In the genomic region with DNA sequence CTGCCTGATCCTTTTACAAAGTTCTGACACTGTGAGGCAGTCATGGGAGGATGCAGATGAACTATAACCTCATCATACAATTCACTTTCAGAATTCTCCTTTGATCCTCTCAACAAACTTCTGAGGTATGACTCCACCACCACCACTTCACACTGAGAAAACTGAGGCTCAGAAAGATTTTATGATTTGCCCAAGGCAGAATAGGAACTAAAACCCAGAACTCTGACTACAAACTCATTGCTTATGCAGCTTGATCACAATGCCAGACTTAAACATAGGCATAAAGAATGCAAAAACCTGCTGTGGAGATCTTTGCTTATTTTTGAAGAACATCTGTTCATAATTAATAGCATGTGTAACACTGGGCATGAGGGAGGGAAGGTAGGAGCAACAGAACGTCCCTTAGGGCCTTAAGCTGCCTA, we compare ENCODE assay signal across 18 cellular contexts. TPM values are rescaled to one million over a fixed set of nuclear protein-coding genes. Genes with fewer than 3 reads are reported as not detected.
DNase-seq lines count a peak whose midpoint lies in the region; ATAC-seq and TF ChIP-seq lines count a peak whose summit lies in the region.
"Had no signal": no experiment of that assay in that cellular context is flagged by ENCODE, and none has a peak within 500 bp of the region (broad histone marks: within the 10 kb centered on the region; RNA-seq: fewer than 3 reads in every experiment).

No MANE protein-coding gene starts in this region.

- no peak for TF ChIP-seq CTCF in Calu3 (IDR thresholded peaks at IDR 0.05; ENCODE audit: unreplicated experiment)

- no peaks in the 10 kb centered on the region for H3K27me3 ChIP-seq in naive thymus-derived CD4-positive, alpha-beta T cell (ENCODE audit: control insufficient read depth in 2 of 2, insufficient read depth in 2 of 2, low read length in 2 of 2)
- H3K27me3 ChIP-seq: neutrophil, upper lobe of left lung had no signal

- POLR2A ChIA-PET in activated CD4-positive, alpha-beta T cell treated with anti-CD3 and anti-CD28 coated beads for 36 hours (lab: Charles Lee) = no interaction called here
- POLR2A ChIA-PET in naive thymus-derived CD4-positive, alpha-beta T cell (lab: Charles Lee) = interaction anchor here (1.3 kb wide), 1 partner anchor 22 kb away, joined by 3 read pairs; no protein-coding TSS in a partner anchor

- intact Hi-C loops in activated CD4-positive, alpha-beta T cell treated with anti-CD3 and anti-CD28 coated beads for 36 hours (cut with DNase I, micrococcal nuclease) = no loop called here
- intact Hi-C loops in naive thymus-derived CD4-positive, alpha-beta T cell (cut with micrococcal nuclease) = no loop called here
- intact Hi-C loops in Calu3 (cut with micrococcal nuclease; ENCODE audit: unreplicated experiment) = no loop called here

- H3K9me3 Mint-ChIP-seq in activated CD4-positive, alpha-beta T cell treated with anti-CD3 and anti-CD28 coated beads for 36 hours (ENCODE audit: low read depth) = no peaks in the 10 kb centered on the region
- no peaks in the 10 kb centered on the region for H3K9me3 Mint-ChIP-seq in activated naive CD4-positive, alpha-beta T cell treated with anti-CD3 and anti-CD28 coated beads, Interleukin-2, amount 50 U/mL, for 72 hours
- peaks cover 0 to 2% (median 0%) of the 10 kb centered on the region in 11 donors for H3K9me3 Mint-ChIP-seq in naive thymus-derived CD4-positive, alpha-beta T cell
- H3K9me3 Mint-ChIP-seq in Calu3 (ENCODE audit: low read depth, unreplicated experiment) = no peaks in the 10 kb centered on the region

- CTCF ChIA-PET in activated CD4-positive, alpha-beta T cell treated with anti-CD3 and anti-CD28 coated beads for 36 hours (lab: Charles Lee) = interaction anchor here (0.6 to 1.5 kb wide), 9 partner anchors 14 to 691 kb away, joined by 3 to 6 read pairs (median 4); no protein-coding TSS in a partner anchor
- CTCF ChIA-PET in naive thymus-derived CD4-positive, alpha-beta T cell (lab: Charles Lee) = no interaction called here
- CTCF ChIA-PET in Calu3 (lab: Charles Lee) = no interaction called here

- DNase-seq in activated CD4-positive, alpha-beta T cell treated with anti-CD3 and anti-CD28 coated beads for 36 hours = peak; percentile 22
- DNase-seq in activated CD4-positive, alpha-beta T cell treated with anti-CD3 and anti-CD28 coated beads, Interleukin-2, amount 50 U/mL, for 48 hours = no peak
- DNase-seq in activated naive CD4-positive, alpha-beta T cell treated with anti-CD3 and anti-CD28 coated beads, Interleukin-2, amount 50 U/mL, for 72 hours (ENCODE audit: low spot score in 2 of 2) = peak in 1 of 2 donors; percentile 8
- DNase-seq in naive thymus-derived CD4-positive, alpha-beta T cell = peak in 4 of 9 donors; percentile 2 to 25 (median 12)
- DNase-seq in SIG-M5 treated with dmso at 0.1 percent for 504 hours (lab: John Stamatoyannopoulos, UW; ENCODE audit: unreplicated experiment) = no peak
- no peak for DNase-seq in stimulated activated naive CD4-positive, alpha-beta T cell treated with Interleukin-2 at 50 U/mL for 16 hours (lab: John Stamatoyannopoulos, UW)
- DNase-seq in Calu3 = no peak
- DNase-seq: activated CD4-positive, alpha-beta T cell treated with anti-CD3 and anti-CD28 coated beads, Interleukin-2, amount 50 U/mL, for 4 hours; amygdala; effector CD4-positive, alpha-beta T cell; hypothalamus; Karpas-422; NCI-H2029 treated with DMSO at 0.1 percent for 48 hours; SW 1271; upper lobe of left lung had no signal

- no peaks in the 10 kb centered on the region for H3K27me3 Mint-ChIP-seq in activated CD4-positive, alpha-beta T cell treated with anti-CD3 and anti-CD28 coated beads for 36 hours
- no peaks in the 10 kb centered on the region for H3K27me3 Mint-ChIP-seq in naive thymus-derived CD4-positive, alpha-beta T cell
- no peaks in the 10 kb centered on the region for H3K27me3 Mint-ChIP-seq in Calu3 (ENCODE audit: unreplicated experiment)

- H3K4me1 Mint-ChIP-seq in activated CD4-positive, alpha-beta T cell treated with anti-CD3 and anti-CD28 coated beads for 36 hours = peaks cover 31% of the 10 kb centered on the region
- peaks cover 6 to 49% (median 22%) of the 10 kb centered on the region in 7 donors for H3K4me1 Mint-ChIP-seq in naive thymus-derived CD4-positive, alpha-beta T cell
- no peaks in the 10 kb centered on the region for H3K4me1 Mint-ChIP-seq in Calu3 (ENCODE audit: low read depth, unreplicated experiment)

- no peak overlapping the region for H3K4me3 ChIP-seq in naive thymus-derived CD4-positive, alpha-beta T cell (ENCODE audit: low read length)
- H3K4me3 ChIP-seq: A549, upper lobe of left lung had no signal

- no peak overlapping the region for H3K4me3 Mint-ChIP-seq in activated CD4-positive, alpha-beta T cell treated with anti-CD3 and anti-CD28 coated beads for 36 hours
- peak overlapping the region in 1 of 10 donors; percentile 27 for H3K4me3 Mint-ChIP-seq in naive thymus-derived CD4-positive, alpha-beta T cell
- H3K4me3 Mint-ChIP-seq in Calu3 (ENCODE audit: low read depth, unreplicated experiment) = no peak overlapping the region

- peak overlapping the region; percentile 72 for H3K27ac Mint-ChIP-seq in activated CD4-positive, alpha-beta T cell treated with anti-CD3 and anti-CD28 coated beads for 36 hours
- H3K27ac Mint-ChIP-seq in activated naive CD4-positive, alpha-beta T cell treated with anti-CD3 and anti-CD28 coated beads, Interleukin-2, amount 50 U/mL, for 72 hours = peak overlapping the region in 1 of 2 donors; percentile 40
- peak overlapping the region in 6 of 9 donors; percentile 1 to 87 (median 21) for H3K27ac Mint-ChIP-seq in naive thymus-derived CD4-positive, alpha-beta T cell
- H3K27ac Mint-ChIP-seq in Calu3 (ENCODE audit: unreplicated experiment) = no peak overlapping the region

- H3K9me3 ChIP-seq in naive thymus-derived CD4-positive, alpha-beta T cell (ENCODE audit: control insufficient read depth in 2 of 3, low read length in 3 of 3) = no peaks in the 10 kb centered on the region
- H3K9me3 ChIP-seq: A549, neutrophil, upper lobe of left lung had no signal

- H3K27ac ChIP-seq in naive thymus-derived CD4-positive, alpha-beta T cell (ENCODE audit: low read depth, low read length) = no peak overlapping the region
- H3K27ac ChIP-seq: A549, neutrophil, upper lobe of left lung had no signal

- peak; percentile 88 for ATAC-seq in activated CD4-positive, alpha-beta T cell treated with anti-CD3 and anti-CD28 coated beads for 36 hours
- ATAC-seq in GM18868 (IDR thresholded peaks at IDR 0.05; ENCODE audit: unreplicated experiment) = peak; percentile 53
- peak; percentile 80 to 84 for ATAC-seq in activated naive CD4-positive, alpha-beta T cell treated with anti-CD3 and anti-CD28 coated beads, Interleukin-2, amount 50 U/mL, for 72 hours
- ATAC-seq in naive thymus-derived CD4-positive, alpha-beta T cell = no peak
- ATAC-seq: A549 had no signal

- H3K36me3 ChIP-seq in naive thymus-derived CD4-positive, alpha-beta T cell (ENCODE audit: control insufficient read depth in 2 of 3, insufficient read depth in 3 of 3, low read length in 3 of 3) = no peaks in the 10 kb centered on the region
- H3K36me3 ChIP-seq: upper lobe of left lung had no signal

- no TSS peak for BruUV-seq in Calu3 (replicated peaks; lab: Mats Ljungman, UMichigan)

- H3K36me3 Mint-ChIP-seq in activated CD4-positive, alpha-beta T cell treated with anti-CD3 and anti-CD28 coated beads for 36 hours (ENCODE audit: low read depth) = peaks cover 6% of the 10 kb centered on the region
- H3K36me3 Mint-ChIP-seq in activated naive CD4-positive, alpha-beta T cell treated with anti-CD3 and anti-CD28 coated beads, Interleukin-2, amount 50 U/mL, for 72 hours = peaks cover 0 to under 1% of the 10 kb centered on the region in 2 donors
- H3K36me3 Mint-ChIP-seq in naive thymus-derived CD4-positive, alpha-beta T cell = peaks cover under 1 to 34% (median 30%) of the 10 kb centered on the region in 5 donors
- no peaks in the 10 kb centered on the region for H3K36me3 Mint-ChIP-seq in Calu3 (ENCODE audit: insufficient read depth, unreplicated experiment)

- H3K4me1 ChIP-seq in naive thymus-derived CD4-positive, alpha-beta T cell (ENCODE audit: control insufficient read depth in 2 of 2, insufficient read depth in 2 of 2, low read length in 2 of 2) = peaks cover 0 to 4% of the 10 kb centered on the region in 2 donors
- H3K4me1 ChIP-seq: A549, upper lobe of left lung had no signal

RNA-seq across cellular contexts. Expression of gene FAM168A, which starts 20.4 kb away (rescaled TPM):
- total RNA-seq in activated CD4-positive, alpha-beta T cell treated with anti-CD3 and anti-CD28 coated beads for 36 hours = 10 to 100 TPM; 12.7 to 17.5 TPM
- 10 to 100 TPM; 16.6 to 23.4 TPM for total RNA-seq in activated naive CD4-positive, alpha-beta T cell treated with anti-CD3 and anti-CD28 coated beads, Interleukin-2, amount 50 U/mL, for 72 hours
- 10 to 100 TPM; 18.4 to 33.0 (median 25.2) TPM for total RNA-seq in naive thymus-derived CD4-positive, alpha-beta T cell
- 1 to 10 TPM; 3.3 to 3.7 TPM for polyA plus RNA-seq in naive thymus-derived CD4-positive, alpha-beta T cell
- total RNA-seq in Calu3 (2022) = 30.4 and 30.8 TPM in 2 replicates
